ENCODE assay signal across 19 cellular contexts in genomic region chr16:64950262-64950661, GRCh38.
DNase-seq lines count a peak whose midpoint lies in the region; ATAC-seq and TF ChIP-seq lines count a peak whose summit lies in the region.
"Had no signal": no experiment of that assay in that cellular context is flagged by ENCODE, and none has a peak within 500 bp of the region (broad histone marks: within the 10 kb centered on the region; RNA-seq: fewer than 3 reads in every experiment).

No MANE protein-coding gene starts in this region.

- TF ChIP-seq POLR2A in suprapubic skin (IDR thresholded peaks at IDR 0.05) = no peak

- H3K27me3 ChIP-seq in AG04450 (ENCODE audit: control insufficient read depth, insufficient read depth, low read length) = no peaks in the 10 kb centered on the region
- H3K27me3 ChIP-seq in WERI-Rb-1 (ENCODE audit: insufficient read depth, low read depth, severe bottlenecking) = no peaks in the 10 kb centered on the region
- no peaks in the 10 kb centered on the region for H3K27me3 ChIP-seq in suprapubic skin
- H3K27me3 ChIP-seq: sigmoid colon, tibial nerve had no signal

- H3K4me3 ChIP-seq in AG04450 (ENCODE audit: low read depth, low read length) (no peak overlapping the region), HFF-Myc (replicated peaks; ENCODE audit: low read depth, low read length) (no peak overlapping the region), WERI-Rb-1 (ENCODE audit: low read depth, low read length) (no peak overlapping the region), suprapubic skin (no peak overlapping the region)
- H3K4me3 ChIP-seq: lung, sigmoid colon, tibial nerve had no signal

- POLR2A ChIA-PET in AG04450 (lab: Yijun Ruan, JAX) = no interaction called here

- 85% methylated on average over 7 of the region's 7 CpGs for WGBS in suprapubic skin

- H3K36me3 ChIP-seq in WERI-Rb-1 (no peaks in the 10 kb centered on the region), suprapubic skin (peaks cover 13% of the 10 kb centered on the region)

- TF ChIP-seq EP300 in suprapubic skin (IDR thresholded peaks at IDR 0.05) = no peak

- DNase-seq in AG04450 (ENCODE audit: low read depth, low spot score) = no peak
- no peak for DNase-seq in HFF-Myc (ENCODE audit: extremely low read depth, low read depth)
- DNase-seq in WERI-Rb-1 = peak; percentile 8
- peak; percentile 3 for DNase-seq in iPS DF 4.7 (ENCODE audit: extremely low read depth, low spot score)
- no peak for DNase-seq in OCI-M2 (lab: John Stamatoyannopoulos, UW; ENCODE audit: unreplicated experiment)
- no peak for DNase-seq in suprapubic skin (ENCODE audit: low spot score in 2 of 2)
- DNase-seq in stimulated activated naive CD4-positive, alpha-beta T cell treated with Interleukin-2 at 50 U/mL for 16 hours (lab: John Stamatoyannopoulos, UW) = no peak
- DNase-seq: activated naive CD4-positive, alpha-beta T cell treated with anti-CD3 and anti-CD28 coated beads, Interleukin-2, amount 10 ng/mL, durations not matched to agents 7 days and 5 days; AML-193; DMS79; effector CD4-positive, alpha-beta T cell; Kasumi-1; NCI-H1694; stimulated activated CD4-positive, alpha-beta T cell treated with anti-CD3 and anti-CD28 coated beads, Interleukin-4, amount 100 ng/mL, for 24 hours had no signal

- H3K4me1 ChIP-seq in suprapubic skin = no peaks in the 10 kb centered on the region
- H3K4me1 ChIP-seq: tibial nerve had no signal

- no peak overlapping the region for H3K27ac ChIP-seq in AG04450 (ENCODE audit: low read depth, low read length)
- H3K27ac ChIP-seq in WERI-Rb-1 = no peak overlapping the region
- H3K27ac ChIP-seq in suprapubic skin = no peak overlapping the region
- H3K27ac ChIP-seq: sigmoid colon, tibial nerve had no signal

- peak; percentile 28; the same call in 1 of the 2 replicates for TF ChIP-seq CTCF in AG04450 (IDR thresholded peaks at IDR 0.05; ENCODE audit: low read depth, low read length)
- TF ChIP-seq CTCF in HFF-Myc (IDR thresholded peaks at IDR 0.05; ENCODE audit: low read depth, low read length, missing control alignments) = peak; percentile 38
- peak; percentile 38 for TF ChIP-seq CTCF in WERI-Rb-1 (IDR thresholded peaks at IDR 0.05; ENCODE audit: low read depth, low read length)
- no peak for TF ChIP-seq CTCF in suprapubic skin (IDR thresholded peaks at IDR 0.05)

- CTCF ChIA-PET in AG04450 (lab: Charles Lee) = no interaction called here

- no peak for ATAC-seq in HG03520 (IDR thresholded peaks at IDR 0.05; ENCODE audit: unreplicated experiment)
- ATAC-seq: natural killer cell treated with Interleukin-12 subunit alpha and Interleukin-12 subunit beta and Interleukin-15 and Interleukin-18, amount 100 ng/mL, for 72 hours had no signal

- peaks cover 4% of the 10 kb centered on the region; the same call in 1 of the 2 replicates for H3K9me3 ChIP-seq in AG04450 (ENCODE audit: control insufficient read depth, insufficient read depth, low read length)
- H3K9me3 ChIP-seq in WERI-Rb-1 (ENCODE audit: severe bottlenecking) = no peaks in the 10 kb centered on the region
- no peaks in the 10 kb centered on the region for H3K9me3 ChIP-seq in suprapubic skin
- H3K9me3 ChIP-seq: sigmoid colon, tibial nerve had no signal

Comparison
In these comparisons a context has a peak if more than half of its experiments do, and no peak if none do; other contexts are left out.
1. DNase-seq: peak in WERI-Rb-1 (single experiment) and iPS DF 4.7 (single experiment); none in AG04450 (single experiment), HFF-Myc (single experiment), OCI-M2 (single experiment), suprapubic skin (0 of 2) and stimulated activated naive CD4-positive, alpha-beta T cell treated with Interleukin-2 at 50 U/mL for 16 hours (single experiment).
2. CTCF ChIP-seq: peak in AG04450 (single experiment), HFF-Myc (single experiment) and WERI-Rb-1 (single experiment); none in suprapubic skin (0 of 2).